ENCODE assay signal across 8 cellular contexts in the genomic region with DNA sequence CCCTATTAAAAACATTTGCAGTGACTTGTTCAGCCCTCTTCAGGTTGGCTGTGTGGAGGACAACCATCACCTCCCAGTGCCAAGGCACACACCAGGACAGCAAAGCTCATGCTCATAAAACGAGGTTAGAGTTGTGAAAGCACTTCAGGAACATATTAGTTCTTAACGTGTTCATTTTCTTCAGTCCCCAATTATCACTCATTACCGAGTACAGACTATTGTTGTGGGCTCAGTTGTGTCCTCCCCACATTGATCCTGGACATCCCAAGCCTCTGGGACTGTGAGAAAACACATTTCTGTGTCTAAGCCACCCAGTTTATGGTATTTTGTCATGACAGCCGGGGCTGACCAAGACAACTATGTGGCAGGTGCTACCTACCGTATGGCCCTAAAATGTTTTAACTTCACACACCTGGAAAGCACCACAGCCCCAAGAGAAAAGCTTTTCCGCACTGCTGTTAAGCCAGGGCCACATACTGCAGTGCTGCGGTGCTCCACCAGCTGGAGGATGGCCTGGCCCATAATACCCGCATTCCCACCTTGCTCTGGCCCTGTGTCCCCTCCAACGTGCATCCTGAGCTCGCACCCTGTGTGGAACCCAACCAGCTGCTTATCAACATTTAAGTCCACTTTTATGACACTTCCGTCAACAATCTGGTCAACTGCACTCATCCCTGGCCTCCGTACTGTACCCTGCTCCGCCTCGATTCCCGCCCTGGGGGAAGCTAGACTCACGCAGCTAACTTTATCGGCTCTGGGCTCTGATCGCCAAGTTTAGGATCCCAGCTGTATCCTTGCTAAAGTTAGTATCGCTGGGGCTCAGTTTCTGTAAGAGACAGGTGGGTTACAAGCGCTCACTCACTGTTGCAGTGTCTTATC.
DNase-seq lines count a peak whose midpoint lies in the region; ATAC-seq, FAIRE-seq and TF ChIP-seq lines count a peak whose summit lies in the region.
"Not testable (repeated sequence)": the region's sequence is repeated elsewhere in the genome, so short reads cannot be mapped to it uniquely, and the experiment has no call there.

No MANE protein-coding gene starts in this region.

- intact Hi-C loops in endothelial cell of umbilical vein (cut with micrococcal nuclease); lower lobe of right lung (cut with DNase I): not testable (repeated sequence)

- H3K79me2 ChIP-seq in endothelial cell of umbilical vein (ENCODE audit: control insufficient read depth, insufficient read depth, low read length), result not testable (repeated sequence)

- not testable (repeated sequence) for H3K27ac ChIP-seq in CD4-positive, CD25-positive, alpha-beta regulatory T cell (ENCODE audit: insufficient read depth, low read length, poor library complexity, severe bottlenecking); endothelial cell of umbilical vein (ENCODE audit: insufficient read depth, low read depth, low read length); lower lobe of right lung; small intestine (ENCODE audit: low read depth in 1 of 2, low read length in 1 of 2)

- H3K9me3 ChIP-seq in CD4-positive, CD25-positive, alpha-beta regulatory T cell (ENCODE audit: control insufficient read depth in 2 of 2, low read length in 2 of 2); endothelial cell of umbilical vein (replicated peaks; ENCODE audit: control insufficient read depth, insufficient read depth, low read length); lower lobe of right lung; small intestine (ENCODE audit: control insufficient read depth, low read depth): not testable (repeated sequence)

- not testable (repeated sequence) for H3K27me3 ChIP-seq in CD4-positive, CD25-positive, alpha-beta regulatory T cell (ENCODE audit: control insufficient read depth, insufficient read depth, low read length); endothelial cell of umbilical vein (ENCODE audit: control insufficient read depth in 2 of 2, insufficient read depth in 2 of 2, low read length in 2 of 2); lower lobe of right lung (ENCODE audit: low read depth); small intestine (ENCODE audit: control insufficient read depth in 2 of 2, insufficient read depth in 2 of 2, low read length in 2 of 2)

- 6 to 22% (median 14%) methylated on average over 15 to 19 of the region's 20 CpGs for WGBS in small intestine, 3 donors

- H3K9me1 ChIP-seq in endothelial cell of umbilical vein (replicated peaks; ENCODE audit: control insufficient read depth, extremely low read depth, insufficient read depth, low read length), result not testable (repeated sequence)

- not testable (repeated sequence) for TF ChIP-seq POLR2A in endothelial cell of umbilical vein (IDR thresholded peaks at IDR 0.05; ENCODE audit: low read depth, low read length)

- peak overlapping the region; percentile 9 to 98 (median 96) for H3K27ac Mint-ChIP-seq in CD4-positive, CD25-positive, alpha-beta regulatory T cell

- peak overlapping the region; percentile 48 for H3K4me3 ChIP-seq in CD4-positive, CD25-positive, alpha-beta regulatory T cell (ENCODE audit: low read depth, low read length)
- H3K4me3 ChIP-seq in endothelial cell of umbilical vein (replicated peaks in 1 of 3; ENCODE audit: insufficient read depth in 1 of 3, low read depth in 1 of 3, low read length in 3 of 3) (peak overlapping the region in 1 of 3 experiments; percentile 65), lower lobe of right lung (peak overlapping the region; percentile 72), small intestine (ENCODE audit: low read depth in 1 of 2, low read length in 2 of 2) (peak overlapping the region; percentile 41 to 60)

- not testable (repeated sequence) for ATAC-seq in CD4-positive, CD25-positive, alpha-beta regulatory T cell (ENCODE audit: low read depth in 2 of 2)
- peak; percentile 16 for ATAC-seq in GM19463 (IDR thresholded peaks at IDR 0.05; ENCODE audit: unreplicated experiment)
- peak; percentile 8 for ATAC-seq in HG02970 (IDR thresholded peaks at IDR 0.05; ENCODE audit: low FRiP score, unreplicated experiment)
- ATAC-seq in lower lobe of right lung, result peak; percentile 15 to 19

- BruUV-seq in endothelial cell of umbilical vein (replicated peaks; lab: Mats Ljungman, UMichigan), result not testable (repeated sequence)

- H4K20me1 ChIP-seq in endothelial cell of umbilical vein (replicated peaks; ENCODE audit: control insufficient read depth, extremely low read depth, insufficient read depth, low read length), result not testable (repeated sequence)

- not testable (repeated sequence) for TF ChIP-seq CTCF in endothelial cell of umbilical vein (IDR thresholded peaks at IDR 0.05; ENCODE audit: extremely low read depth in 1 of 2, insufficient read depth in 1 of 2, low read depth in 1 of 2, low read length in 2 of 2); lower lobe of right lung (IDR thresholded peaks at IDR 0.05)

- H2AFZ ChIP-seq in endothelial cell of umbilical vein (ENCODE audit: low read depth, low read length), result not testable (repeated sequence)

- not testable (repeated sequence) for H3K36me3 ChIP-seq in CD4-positive, CD25-positive, alpha-beta regulatory T cell (ENCODE audit: control insufficient read depth, insufficient read depth, low read length); endothelial cell of umbilical vein (ENCODE audit: control insufficient read depth in 2 of 2, extremely low read depth in 1 of 2, insufficient read depth in 2 of 2, low read length in 2 of 2); lower lobe of right lung; small intestine (ENCODE audit: control insufficient read depth in 2 of 2, insufficient read depth in 2 of 2, low read length in 2 of 2)

- CTCF ChIA-PET in endothelial cell of umbilical vein (lab: Charles Lee), result not testable (repeated sequence)

- dilution Hi-C loops in endothelial cell of umbilical vein (cut with MboI; ENCODE audit: extremely low pct_ligation_motif_present, low sequenced_read_pairs), result not testable (repeated sequence)

- peak overlapping the region; percentile 98 to 100 (median 99) for H3K4me3 Mint-ChIP-seq in CD4-positive, CD25-positive, alpha-beta regulatory T cell

- H3K4me1 ChIP-seq in CD4-positive, CD25-positive, alpha-beta regulatory T cell (ENCODE audit: control insufficient read depth, insufficient read depth, low read length, poor library complexity, severe bottlenecking); endothelial cell of umbilical vein (ENCODE audit: control insufficient read depth, extremely low read depth, insufficient read depth, low read length); lower lobe of right lung; small intestine (ENCODE audit: control insufficient read depth in 2 of 2, insufficient read depth in 1 of 2, low read depth in 1 of 2, low read length in 1 of 2): not testable (repeated sequence)

- DNase-seq in CD4-positive, CD25-positive, alpha-beta regulatory T cell; endothelial cell of umbilical vein (ENCODE audit: low read depth, low spot score); lower lobe of right lung; small intestine: not testable (repeated sequence)
- peak; percentile 13 for DNase-seq in NAMALWA (ENCODE audit: low spot score)
- peak; percentile 56 to 62 for DNase-seq in activated T-cell treated with anti-CD3 and anti-CD28 coated beads, Interleukin-2, amount 50 U/mL, for 48 hours

- H3K36me3 Mint-ChIP-seq in CD4-positive, CD25-positive, alpha-beta regulatory T cell, result not testable (repeated sequence)

- not testable (repeated sequence) for H3K9me3 Mint-ChIP-seq in CD4-positive, CD25-positive, alpha-beta regulatory T cell

- not testable (repeated sequence) for H3K9ac ChIP-seq in endothelial cell of umbilical vein (replicated peaks; ENCODE audit: extremely low read depth, insufficient read depth, low read length)

- FAIRE-seq in endothelial cell of umbilical vein (lab: Jason Lieb, UNC); small intestine (lab: Jason Lieb, UNC): not testable (repeated sequence)

- H3K4me2 ChIP-seq in endothelial cell of umbilical vein (ENCODE audit: insufficient read depth, low read length), result peak overlapping the region; percentile 36

- H3K27me3 Mint-ChIP-seq in CD4-positive, CD25-positive, alpha-beta regulatory T cell, result not testable (repeated sequence)

- peaks cover 0 to 33% (median 17%) of the 10 kb centered on the region in 4 donors for H3K4me1 Mint-ChIP-seq in CD4-positive, CD25-positive, alpha-beta regulatory T cell

- POLR2A ChIA-PET in endothelial cell of umbilical vein (lab: Charles Lee), result not testable (repeated sequence)
